1 cellular context compared by ENCODE assay signal in the genomic region with DNA sequence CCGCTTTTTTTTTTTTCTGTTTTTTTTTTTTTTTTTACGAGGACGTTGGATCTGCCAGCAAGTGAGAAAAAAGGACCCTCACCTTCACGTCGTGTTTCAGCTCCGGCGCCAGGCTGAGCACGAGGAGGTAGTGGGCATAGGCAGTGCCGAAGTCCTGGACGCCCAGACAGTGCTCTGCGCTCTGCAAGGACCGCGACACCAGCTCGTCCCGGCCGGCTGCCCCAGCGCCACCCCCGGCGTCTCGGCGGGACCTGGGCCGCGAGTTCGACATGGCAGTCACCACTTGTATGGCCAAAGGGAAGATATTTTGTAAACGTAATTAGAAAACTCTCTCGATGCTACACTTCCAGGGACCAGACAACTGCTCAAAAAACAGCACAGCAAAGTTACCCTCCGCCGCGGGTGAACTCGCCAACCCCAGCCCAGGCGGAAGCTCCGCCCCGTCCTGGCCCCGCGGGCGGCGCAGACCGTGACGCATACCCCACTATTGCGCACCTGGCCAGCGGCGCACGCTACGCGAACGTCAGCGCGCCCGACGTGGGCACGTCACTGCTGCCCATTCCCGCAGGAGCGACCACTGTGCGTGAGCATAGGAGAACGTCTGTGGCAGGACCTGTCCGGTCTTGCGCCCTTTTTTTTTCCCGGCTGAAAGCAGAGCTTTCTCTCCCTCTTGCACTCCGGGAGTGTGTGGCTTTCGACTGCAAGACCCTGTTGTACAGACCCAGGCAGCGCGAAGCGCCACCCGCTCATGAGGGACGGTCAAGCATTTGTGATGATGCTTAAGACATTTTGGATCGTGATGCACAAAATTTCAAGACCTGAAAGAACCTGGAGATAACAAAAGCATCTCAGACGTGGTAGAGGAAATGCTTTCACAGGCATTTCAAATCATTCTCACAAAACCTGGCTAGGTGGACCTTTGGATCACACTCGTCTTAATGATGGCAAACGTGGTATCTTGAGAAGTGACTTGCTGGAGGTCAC.
TF ChIP-seq lines count a peak whose summit lies in the region.

PRMT9 (minus strand) TSS at position 447 of the 984 bp plus-strand sequence; CDS start at position 271, 176 bp downstream.

TF ChIP-seq in HepG2, 621 proteins besides CTCF, POLR2A, EP300 and RAD21 (continued from another document and continues in another):
- TF ChIP-seq ZHX1 (CRISPR knock-in tag; IDR thresholded peaks at IDR 0.05; ENCODE audit: low read depth) = peak; percentile 99
- TF ChIP-seq SP1 (IDR thresholded peaks at IDR 0.05) = peak; percentile 88
- TF ChIP-seq SP1 (CRISPR knock-in tag; IDR thresholded peaks at IDR 0.05) = peak; percentile 78; the same call in 1 of the 2 replicates
- TF ChIP-seq ARNT2 (CRISPR knock-in tag; IDR thresholded peaks at IDR 0.05; ENCODE audit: low read depth) = peak; percentile 62; the same call in 1 of the 2 replicates
- TF ChIP-seq CBX2 (IDR thresholded peaks at IDR 0.05; ENCODE audit: low read depth, low read length) = no peak
- TF ChIP-seq CBX2 (CRISPR knock-in tag; IDR thresholded peaks at IDR 0.05; ENCODE audit: low read depth) = 0 out of 2 replicates have a peak, but pooled peaks have one; percentile 29
- TF ChIP-seq, protein P1, sequence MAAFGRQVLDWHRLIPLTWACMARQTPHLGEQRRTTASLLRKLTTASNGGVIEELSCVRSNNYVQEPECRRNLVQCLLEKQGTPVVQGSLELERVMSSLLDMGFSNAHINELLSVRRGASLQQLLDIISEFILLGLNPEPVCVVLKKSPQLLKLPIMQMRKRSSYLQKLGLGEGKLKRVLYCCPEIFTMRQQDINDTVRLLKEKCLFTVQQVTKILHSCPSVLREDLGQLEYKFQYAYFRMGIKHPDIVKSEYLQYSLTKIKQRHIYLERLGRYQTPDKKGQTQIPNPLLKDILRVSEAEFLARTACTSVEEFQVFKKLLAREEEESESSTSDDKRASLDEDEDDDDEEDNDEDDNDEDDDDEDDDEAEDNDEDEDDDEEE (CRISPR knock-in tag; IDR thresholded peaks at IDR 0.05) = no peak
- TF ChIP-seq ZFX (CRISPR knock-in tag; IDR thresholded peaks at IDR 0.05; ENCODE audit: low read depth) = peak; percentile 70
- TF ChIP-seq TFDP2 (CRISPR knock-in tag; IDR thresholded peaks at IDR 0.05) = peak; percentile 73
- TF ChIP-seq NFATC3 (CRISPR knock-in tag; IDR thresholded peaks at IDR 0.05) = 0 out of 2 replicates have a peak, but pooled peaks have one; percentile 81
- TF ChIP-seq CEBPB (IDR thresholded peaks at IDR 0.05; ENCODE audit: borderline replicate concordance, low read depth, low read length) = peak; percentile 55; the same call in 1 of the 2 replicates
- no peak; the same call in 1 of the 2 replicates for TF ChIP-seq WIZ (CRISPR knock-in tag; IDR thresholded peaks at IDR 0.05)
- TF ChIP-seq ZFP90 (CRISPR knock-in tag; IDR thresholded peaks at IDR 0.05; ENCODE audit: borderline replicate concordance) = peak; percentile 95
- 0 out of 2 replicates have a peak, but pooled peaks have one; percentile 24 for TF ChIP-seq MAF1 (CRISPR knock-in tag; IDR thresholded peaks at IDR 0.05; ENCODE audit: borderline replicate concordance)
- TF ChIP-seq SIN3A (IDR thresholded peaks at IDR 0.05; ENCODE audit: borderline replicate concordance, low read depth, low read length) = peak; percentile 81; the same call in 1 of the 2 replicates
- TF ChIP-seq SKI (IDR thresholded peaks at IDR 0.05; ENCODE audit: partially characterized antibody) = peak; percentile 62
- peak; percentile 92 for TF ChIP-seq KMT2B (CRISPR knock-in tag; IDR thresholded peaks at IDR 0.05)
- TF ChIP-seq ARHGAP35 (CRISPR knock-in tag; IDR thresholded peaks at IDR 0.05; ENCODE audit: borderline replicate concordance) = peak; percentile 21; the same call in 1 of the 2 replicates
- TF ChIP-seq, protein P2, sequence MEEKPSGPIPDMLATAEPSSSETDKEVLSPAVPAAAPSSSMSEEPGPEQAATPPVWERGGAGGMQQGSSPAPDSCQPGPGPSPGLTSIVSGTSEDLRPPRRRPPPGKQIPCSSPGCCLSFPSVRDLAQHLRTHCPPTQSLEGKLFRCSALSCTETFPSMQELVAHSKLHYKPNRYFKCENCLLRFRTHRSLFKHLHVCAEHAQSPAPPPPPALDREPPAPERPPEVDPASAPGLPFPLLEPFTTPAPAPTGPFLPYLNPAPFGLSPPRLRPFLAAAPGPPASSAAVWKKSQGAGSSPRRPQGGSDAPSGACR (CRISPR knock-in tag; IDR thresholded peaks at IDR 0.05) = 0 out of 2 replicates have a peak, but pooled peaks have one; percentile 59
- TF ChIP-seq ZNF878 (CRISPR knock-in tag; IDR thresholded peaks at IDR 0.05) = 0 out of 2 replicates have a peak, but pooled peaks have one; percentile 43
- no peak for TF ChIP-seq LCORL (IDR thresholded peaks at IDR 0.05)
- TF ChIP-seq LCORL (CRISPR knock-in tag; IDR thresholded peaks at IDR 0.05) = peak; percentile 60; the same call in 1 of the 2 replicates
- peak; percentile 36; the same call in 1 of the 2 replicates for TF ChIP-seq HCFC1 (IDR thresholded peaks at IDR 0.05; ENCODE audit: low read depth, low read length)
- TF ChIP-seq NR2C2 (CRISPR knock-in tag; IDR thresholded peaks at IDR 0.05; ENCODE audit: borderline replicate concordance) = peak; percentile 70
- TF ChIP-seq RXRA (CRISPR knock-in tag; IDR thresholded peaks at IDR 0.05) = peak; percentile 83
- no peak for TF ChIP-seq ATF7 (IDR thresholded peaks at IDR 0.05)
- TF ChIP-seq ATF7 (CRISPR knock-in tag; IDR thresholded peaks at IDR 0.05) = peak; percentile 85
- TF ChIP-seq, protein P3, sequence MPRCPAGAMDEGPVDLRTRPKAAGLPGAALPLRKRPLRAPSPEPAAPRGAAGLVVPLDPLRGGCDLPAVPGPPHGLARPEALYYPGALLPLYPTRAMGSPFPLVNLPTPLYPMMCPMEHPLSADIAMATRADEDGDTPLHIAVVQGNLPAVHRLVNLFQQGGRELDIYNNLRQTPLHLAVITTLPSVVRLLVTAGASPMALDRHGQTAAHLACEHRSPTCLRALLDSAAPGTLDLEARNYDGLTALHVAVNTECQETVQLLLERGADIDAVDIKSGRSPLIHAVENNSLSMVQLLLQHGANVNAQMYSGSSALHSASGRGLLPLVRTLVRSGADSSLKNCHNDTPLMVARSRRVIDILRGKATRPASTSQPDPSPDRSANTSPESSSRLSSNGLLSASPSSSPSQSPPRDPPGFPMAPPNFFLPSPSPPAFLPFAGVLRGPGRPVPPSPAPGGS (CRISPR knock-in tag; IDR thresholded peaks at IDR 0.05) = peak; percentile 54; the same call in 1 of the 2 replicates
- TF ChIP-seq ZMYM3 (CRISPR knock-in tag; IDR thresholded peaks at IDR 0.05) = peak; percentile 52
- TF ChIP-seq ZNF331 (CRISPR knock-in tag; IDR thresholded peaks at IDR 0.05) = 0 out of 2 replicates have a peak, but pooled peaks have one; percentile 56
- 0 out of 2 replicates have a peak, but pooled peaks have one; percentile 61 for TF ChIP-seq FOXJ3 (CRISPR knock-in tag; IDR thresholded peaks at IDR 0.05; ENCODE audit: borderline replicate concordance)
- TF ChIP-seq, protein P4, sequence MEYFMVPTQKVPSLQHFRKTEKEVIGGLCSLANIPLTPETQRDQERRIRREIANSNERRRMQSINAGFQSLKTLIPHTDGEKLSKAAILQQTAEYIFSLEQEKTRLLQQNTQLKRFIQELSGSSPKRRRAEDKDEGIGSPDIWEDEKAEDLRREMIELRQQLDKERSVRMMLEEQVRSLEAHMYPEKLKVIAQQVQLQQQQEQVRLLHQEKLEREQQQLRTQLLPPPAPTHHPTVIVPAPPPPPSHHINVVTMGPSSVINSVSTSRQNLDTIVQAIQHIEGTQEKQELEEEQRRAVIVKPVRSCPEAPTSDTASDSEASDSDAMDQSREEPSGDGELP (IDR thresholded peaks at IDR 0.05; ENCODE audit: borderline replicate concordance, low read depth) = peak; percentile 54; the same call in 1 of the 2 replicates
- peak; percentile 15; the same call in 1 of the 2 replicates for TF ChIP-seq FOXP4 (CRISPR knock-in tag; IDR thresholded peaks at IDR 0.05)
- peak; percentile 55 for TF ChIP-seq AGO2 (optimal IDR thresholded peaks at IDR 0.05; ENCODE audit: low read depth, low read length)
- peak; percentile 21; the same call in 1 of the 2 replicates for TF ChIP-seq ZNF788 (CRISPR knock-in tag; IDR thresholded peaks at IDR 0.05; ENCODE audit: borderline replicate concordance)
- TF ChIP-seq NCOA2 (CRISPR knock-in tag; IDR thresholded peaks at IDR 0.05) = no peak
- TF ChIP-seq PAXIP1 (CRISPR knock-in tag; conservative IDR thresholded peaks at IDR 0.05) = peak; percentile 60; the same call in 1 of the 2 replicates
- no peak for TF ChIP-seq SETDB1 (CRISPR knock-in tag; IDR thresholded peaks at IDR 0.05; ENCODE audit: borderline replicate concordance)
- no peak for TF ChIP-seq ZNF839 (CRISPR knock-in tag; IDR thresholded peaks at IDR 0.05; ENCODE audit: borderline replicate concordance)
- peak; percentile 69; the same call in 1 of the 2 replicates for TF ChIP-seq ZNF350 (CRISPR knock-in tag; IDR thresholded peaks at IDR 0.05; ENCODE audit: borderline replicate concordance, low read depth)
- no peak for TF ChIP-seq ARID2 (CRISPR knock-in tag; IDR thresholded peaks at IDR 0.05; ENCODE audit: borderline replicate concordance)
- TF ChIP-seq PHB2 (IDR thresholded peaks at IDR 0.05; ENCODE audit: partially characterized antibody) = no peak
- TF ChIP-seq NR3C1 (CRISPR knock-in tag; IDR thresholded peaks at IDR 0.05) = no peak
- no peak for TF ChIP-seq ZNF891 (CRISPR knock-in tag; IDR thresholded peaks at IDR 0.05)
- TF ChIP-seq ELF4 (CRISPR knock-in tag; IDR thresholded peaks at IDR 0.05; ENCODE audit: borderline replicate concordance) = peak; percentile 68
- TF ChIP-seq HOXD1 (CRISPR knock-in tag; IDR thresholded peaks at IDR 0.05) = peak; percentile 82
- peak; percentile 60 for TF ChIP-seq GATAD2A (CRISPR knock-in tag; IDR thresholded peaks at IDR 0.05)
- TF ChIP-seq SAP130 (CRISPR knock-in tag; IDR thresholded peaks at IDR 0.05; ENCODE audit: low read depth) = peak; percentile 90
- no peak for TF ChIP-seq ZNF75D (CRISPR knock-in tag; IDR thresholded peaks at IDR 0.05; ENCODE audit: borderline replicate concordance)
